In the genomic region with DNA sequence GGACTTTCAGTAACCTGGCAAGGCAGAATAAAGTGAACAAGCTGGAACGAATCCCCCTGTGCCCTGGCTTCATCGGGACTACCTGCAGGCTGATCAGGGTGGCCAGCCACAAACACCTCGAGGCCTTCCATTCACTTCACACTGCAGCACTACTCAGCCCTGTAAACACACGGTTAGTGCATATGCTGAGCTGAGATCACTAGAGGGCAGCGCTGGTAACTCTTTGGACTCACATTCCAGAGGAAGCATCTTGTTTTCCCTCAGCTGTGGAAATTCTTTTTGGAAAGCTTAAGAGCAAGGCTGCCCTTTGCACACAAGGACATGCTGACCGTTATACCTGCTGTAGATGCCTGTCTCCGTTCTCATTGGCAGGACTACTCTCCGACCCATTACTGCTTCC, we compare ENCODE assay signal across 9 cellular contexts. TPM values are rescaled to one million over a fixed set of nuclear protein-coding genes. Genes with fewer than 3 reads are reported as not detected.
DNase-seq lines count a peak whose midpoint lies in the region; ATAC-seq lines count a peak whose summit lies in the region.
"Had no signal": no experiment of that assay in that cellular context is flagged by ENCODE, and none has a peak within 500 bp of the region (broad histone marks: within the 10 kb centered on the region; RNA-seq: fewer than 3 reads in every experiment).

No MANE protein-coding gene starts in this region.

- H3K4me3 Mint-ChIP-seq in activated CD4-positive, alpha-beta T cell treated with anti-CD3 and anti-CD28 coated beads, Interleukin-2, amount 10 ng/mL, durations not matched to agents 24 days and 14 days: no peak overlapping the region
- H3K4me3 Mint-ChIP-seq in activated CD8-positive, alpha-beta T cell treated with anti-CD3 and anti-CD28 coated beads, Interleukin-2, amount 10 ng/mL, durations not matched to agents 7 days and 5 days: no peak overlapping the region
- H3K4me3 Mint-ChIP-seq: activated naive CD8-positive, alpha-beta T cell had no signal

- CTCF ChIA-PET in activated CD8-positive, alpha-beta T cell treated with anti-CD3 and anti-CD28 coated beads, Interleukin-2, amount 10 ng/mL, durations not matched to agents 7 days and 5 days (lab: Charles Lee): interaction anchor here (0.8 to 1.7 kb wide), 3 partner anchors 14 to 266 kb away, joined by 3 to 6 read pairs (median 5); no protein-coding TSS in a partner anchor

- peak overlapping the region; percentile 52 for H3K27ac Mint-ChIP-seq in activated CD4-positive, alpha-beta T cell treated with anti-CD3 and anti-CD28 coated beads, Interleukin-2, amount 10 ng/mL, durations not matched to agents 24 days and 14 days
- H3K27ac Mint-ChIP-seq in activated CD8-positive, alpha-beta T cell treated with anti-CD3 and anti-CD28 coated beads, Interleukin-2, amount 10 ng/mL, durations not matched to agents 7 days and 5 days: peak overlapping the region; percentile 19

- H3K4me1 Mint-ChIP-seq in activated CD4-positive, alpha-beta T cell treated with anti-CD3 and anti-CD28 coated beads, Interleukin-2, amount 10 ng/mL, durations not matched to agents 24 days and 14 days: peaks cover 20% of the 10 kb centered on the region
- H3K4me1 Mint-ChIP-seq in activated CD8-positive, alpha-beta T cell treated with anti-CD3 and anti-CD28 coated beads, Interleukin-2, amount 10 ng/mL, durations not matched to agents 7 days and 5 days (ENCODE audit: low read depth): peaks cover 8% of the 10 kb centered on the region

- H3K36me3 Mint-ChIP-seq in activated CD4-positive, alpha-beta T cell treated with anti-CD3 and anti-CD28 coated beads, Interleukin-2, amount 10 ng/mL, durations not matched to agents 24 days and 14 days (ENCODE audit: low read depth): peaks cover 79% of the 10 kb centered on the region
- peaks cover 67% of the 10 kb centered on the region for H3K36me3 Mint-ChIP-seq in activated CD8-positive, alpha-beta T cell treated with anti-CD3 and anti-CD28 coated beads, Interleukin-2, amount 10 ng/mL, durations not matched to agents 7 days and 5 days (ENCODE audit: low read depth)

- H3K9me3 Mint-ChIP-seq in activated CD4-positive, alpha-beta T cell treated with anti-CD3 and anti-CD28 coated beads, Interleukin-2, amount 10 ng/mL, durations not matched to agents 24 days and 14 days: no peaks in the 10 kb centered on the region
- no peaks in the 10 kb centered on the region for H3K9me3 Mint-ChIP-seq in activated CD8-positive, alpha-beta T cell treated with anti-CD3 and anti-CD28 coated beads, Interleukin-2, amount 10 ng/mL, durations not matched to agents 7 days and 5 days (ENCODE audit: insufficient read depth)

- POLR2A ChIA-PET in activated CD8-positive, alpha-beta T cell treated with anti-CD3 and anti-CD28 coated beads, Interleukin-2, amount 10 ng/mL, durations not matched to agents 7 days and 5 days (lab: Charles Lee): no interaction called here

- intact Hi-C loops in activated CD4-positive, alpha-beta T cell treated with anti-CD3 and anti-CD28 coated beads, Interleukin-2, amount 10 ng/mL, durations not matched to agents 24 days and 14 days (cut with micrococcal nuclease): no loop called here

- no peaks in the 10 kb centered on the region for H3K27me3 Mint-ChIP-seq in activated CD4-positive, alpha-beta T cell treated with anti-CD3 and anti-CD28 coated beads, Interleukin-2, amount 10 ng/mL, durations not matched to agents 24 days and 14 days
- H3K27me3 Mint-ChIP-seq in activated CD8-positive, alpha-beta T cell treated with anti-CD3 and anti-CD28 coated beads, Interleukin-2, amount 10 ng/mL, durations not matched to agents 7 days and 5 days (ENCODE audit: low read depth): no peaks in the 10 kb centered on the region
- H3K27me3 Mint-ChIP-seq: activated naive CD8-positive, alpha-beta T cell had no signal

- ATAC-seq in activated CD8-positive, alpha-beta T cell treated with anti-CD3 and anti-CD28 coated beads, Interleukin-2, amount 10 ng/mL, durations not matched to agents 7 days and 5 days: peak; percentile 32
- ATAC-seq in GM21390 (IDR thresholded peaks at IDR 0.05; ENCODE audit: unreplicated experiment): no peak
- ATAC-seq in GM21529 (IDR thresholded peaks at IDR 0.05; ENCODE audit: unreplicated experiment): no peak

- peak; percentile 65 for DNase-seq in activated CD4-positive, alpha-beta T cell treated with anti-CD3 and anti-CD28 coated beads, Interleukin-2, amount 10 ng/mL, durations not matched to agents 24 days and 14 days
- no peak for DNase-seq in activated CD4-positive, alpha-beta T cell treated with anti-CD3 and anti-CD28 coated beads, Interleukin-2, amount 50 U/mL, for 4 hours
- DNase-seq in NCI-H146 treated with DMSO at 0.1 percent for 48 hours (lab: John Stamatoyannopoulos, UW; ENCODE audit: unreplicated experiment) (peak; percentile 5), iris pigment epithelial cell (ENCODE audit: low read depth) (peak; percentile 79), NCI-H524 treated with DMSO at 0.1 percent for 48 hours (lab: John Stamatoyannopoulos, UW) (no peak)
- DNase-seq in activated CD8-positive, alpha-beta T cell treated with anti-CD3 and anti-CD28 coated beads, Interleukin-2, amount 10 ng/mL, durations not matched to agents 7 days and 5 days: peak; percentile 29

RNA-seq across cellular contexts. Expression of a gene that starts 32.1 kb away (rescaled TPM):
- total RNA-seq in activated CD4-positive, alpha-beta T cell treated with anti-CD3 and anti-CD28 coated beads, Interleukin-2, amount 10 ng/mL, durations not matched to agents 24 days and 14 days: not detected in 2 replicates
- total RNA-seq in activated CD8-positive, alpha-beta T cell treated with anti-CD3 and anti-CD28 coated beads, Interleukin-2, amount 10 ng/mL, durations not matched to agents 7 days and 5 days: not detected

Comparison
In these comparisons a context has a peak if more than half of its experiments do, and no peak if none do; other contexts are left out.
1. DNase-seq: peak in activated CD4-positive, alpha-beta T cell treated with anti-CD3 and anti-CD28 coated beads, Interleukin-2, amount 10 ng/mL, durations not matched to agents 24 days and 14 days (single experiment), NCI-H146 treated with DMSO at 0.1 percent for 48 hours (single experiment), activated CD8-positive, alpha-beta T cell treated with anti-CD3 and anti-CD28 coated beads, Interleukin-2, amount 10 ng/mL, durations not matched to agents 7 days and 5 days (single experiment) and iris pigment epithelial cell (single experiment); none in activated CD4-positive, alpha-beta T cell treated with anti-CD3 and anti-CD28 coated beads, Interleukin-2, amount 50 U/mL, for 4 hours (0 of 2) and NCI-H524 treated with DMSO at 0.1 percent for 48 hours (single experiment).